9 cellular contexts compared by ENCODE assay signal in genomic region chr13:28140433-28141125, GRCh38. TPM values are rescaled to one million over a fixed set of nuclear protein-coding genes. Genes with fewer than 3 reads are reported as not detected.
A peak's percentile ranks its signal among the peaks of the same experiment; 100 is the strongest.
DNase-seq lines count a peak whose midpoint lies in the region; ATAC-seq and TF ChIP-seq lines count a peak whose summit lies in the region.
"Had no signal": no experiment of that assay in that cellular context is flagged by ENCODE, and none has a peak within 500 bp of the region (broad histone marks: within the 10 kb centered on the region; RNA-seq: fewer than 3 reads in every experiment).

No MANE protein-coding gene starts in this region.

- no peak overlapping the region for H3K9ac ChIP-seq in OCI-LY1 (ENCODE audit: low read length)
- no peak overlapping the region for H3K9ac ChIP-seq in endocrine pancreas (ENCODE audit: control insufficient read depth, insufficient read depth, low read length)

- H3K27me3 ChIP-seq in DOHH2 (ENCODE audit: control insufficient read depth, low read length), result peaks cover 3% of the 10 kb centered on the region; the same call in 1 of the 2 replicates
- no peaks in the 10 kb centered on the region for H3K27me3 ChIP-seq in OCI-LY1 (ENCODE audit: insufficient read depth, low read length)
- H3K27me3 ChIP-seq in endocrine pancreas (ENCODE audit: control insufficient read depth, insufficient read depth, low read length), result no peaks in the 10 kb centered on the region

- H3F3A ChIP-seq in DOHH2 (ENCODE audit: control insufficient read depth, insufficient read depth) (peaks cover 5% of the 10 kb centered on the region), OCI-LY1 (ENCODE audit: insufficient read depth, low read length) (no peaks in the 10 kb centered on the region)

- no peaks in the 10 kb centered on the region for H3K9me2 ChIP-seq in DOHH2 (replicated peaks; ENCODE audit: control insufficient read depth, low read length)
- H3K9me2 ChIP-seq in OCI-LY1 (ENCODE audit: low read depth, low read length), result no peaks in the 10 kb centered on the region

- H3K9me3 Mint-ChIP-seq in osteocyte (ENCODE audit: unreplicated experiment), result no peaks in the 10 kb centered on the region

- DNase-seq in osteocyte (ENCODE audit: extremely low spot score, unreplicated experiment) (no peak), erythroblast (lab: John Stamatoyannopoulos, UW) (no peak), AG08395 (ENCODE audit: low spot score) (no peak)

- H3K4me3 Mint-ChIP-seq in osteocyte (ENCODE audit: unreplicated experiment), result peak overlapping the region; percentile 84

- no peaks in the 10 kb centered on the region for H3K27me3 Mint-ChIP-seq in osteocyte (ENCODE audit: unreplicated experiment)

- H3K79me2 ChIP-seq in DOHH2 (ENCODE audit: control insufficient read depth, low read length) (peaks cover 90% of the 10 kb centered on the region), OCI-LY1 (ENCODE audit: insufficient read depth, low read length) (peaks cover 42% of the 10 kb centered on the region)

- H3K4me1 Mint-ChIP-seq in osteocyte (ENCODE audit: unreplicated experiment), result peaks cover 40% of the 10 kb centered on the region

- H3K27ac ChIP-seq in DOHH2 (ENCODE audit: low read depth, low read length) (no peak overlapping the region), OCI-LY1 (ENCODE audit: low read depth, low read length, poor library complexity, severe bottlenecking) (no peak overlapping the region)

- no peak overlapping the region for H2AFZ ChIP-seq in OCI-LY1 (ENCODE audit: low read length)

- H3K4me3 ChIP-seq in DOHH2 (ENCODE audit: low read length), result peak overlapping the region; percentile 82
- peak overlapping the region; percentile 98 for H3K4me3 ChIP-seq in OCI-LY1 (ENCODE audit: low read depth, low read length, poor library complexity, severe bottlenecking)
- peak overlapping the region; percentile 81 for H3K4me3 ChIP-seq in endocrine pancreas (ENCODE audit: control insufficient read depth, insufficient read depth, low read length)

- H3K4me2 ChIP-seq in DOHH2 (ENCODE audit: low read length), result peak overlapping the region; percentile 96
- H3K4me2 ChIP-seq in OCI-LY1 (ENCODE audit: low read length), result peak overlapping the region; percentile 87

- ATAC-seq in GM18517 (IDR thresholded peaks at IDR 0.05; ENCODE audit: unreplicated experiment), result no peak
- no peak for ATAC-seq in GM18870 (IDR thresholded peaks at IDR 0.05; ENCODE audit: unreplicated experiment)

- TF ChIP-seq CTCF in DOHH2 (IDR thresholded peaks at IDR 0.05; ENCODE audit: low read depth, low read length, poor library complexity, severe bottlenecking) (no peak), OCI-LY1 (IDR thresholded peaks at IDR 0.05; ENCODE audit: low read length) (no peak), osteocyte (IDR thresholded peaks at IDR 0.05) (no peak)

- no peaks in the 10 kb centered on the region for H3K36me3 Mint-ChIP-seq in osteocyte (ENCODE audit: unreplicated experiment)

- peak overlapping the region; percentile 79 for H3K27ac Mint-ChIP-seq in osteocyte (ENCODE audit: unreplicated experiment)

- H3K36me3 ChIP-seq in DOHH2 (ENCODE audit: control insufficient read depth, low read length), result peaks cover 8% of the 10 kb centered on the region
- H3K36me3 ChIP-seq in OCI-LY1 (ENCODE audit: insufficient read depth, low read length), result no peaks in the 10 kb centered on the region
- H3K36me3 ChIP-seq in endocrine pancreas (ENCODE audit: control insufficient read depth, insufficient read depth, low read length), result no peaks in the 10 kb centered on the region

- H4K20me1 ChIP-seq in DOHH2 (ENCODE audit: control insufficient read depth, insufficient read depth, low read depth, low read length), result peaks cover 39% of the 10 kb centered on the region
- no peaks in the 10 kb centered on the region for H4K20me1 ChIP-seq in OCI-LY1 (ENCODE audit: insufficient read depth, low read length)

- H3K4me1 ChIP-seq in DOHH2 (ENCODE audit: control insufficient read depth, low read length) (peaks cover 30% of the 10 kb centered on the region), OCI-LY1 (ENCODE audit: insufficient read depth, low read length, severe bottlenecking) (peaks cover 20% of the 10 kb centered on the region), endocrine pancreas (ENCODE audit: control insufficient read depth, insufficient read depth, low read length) (peaks cover 7% of the 10 kb centered on the region)

- H3K9me3 ChIP-seq in DOHH2 (ENCODE audit: control insufficient read depth, insufficient read depth, low read length) (no peaks in the 10 kb centered on the region), OCI-LY1 (ENCODE audit: low read length) (no peaks in the 10 kb centered on the region), endocrine pancreas (ENCODE audit: control insufficient read depth, low read length) (no peaks in the 10 kb centered on the region)

- TF ChIP-seq POLR2A in erythroblast (IDR thresholded peaks at IDR 0.05; ENCODE audit: low read length), result no peak

RNA-seq across cellular contexts. Expression of gene PAN3, which starts 2.2 kb away (rescaled TPM):
- total RNA-seq in osteocyte, result 32.7 and 35.1 TPM in 2 replicates

RNA-seq across cellular contexts. Expression of gene FLT3, which starts 40.2 kb away (rescaled TPM):
- not detected in 2 replicates for total RNA-seq in osteocyte
- total RNA-seq: glomerular endothelial cell had no signal
